9 cellular contexts compared by ENCODE assay signal in genomic region chr5:141521244-141521781, GRCh38. TPM values are rescaled to one million over a fixed set of nuclear protein-coding genes. Genes with fewer than 3 reads are reported as not detected.
DNase-seq lines count a peak whose midpoint lies in the region; TF ChIP-seq lines count a peak whose summit lies in the region.
"Had no signal": no experiment of that assay in that cellular context is flagged by ENCODE, and none has a peak within 500 bp of the region (broad histone marks: within the 10 kb centered on the region; RNA-seq: fewer than 3 reads in every experiment).

No MANE protein-coding gene starts in this region.

- DNase-seq in Peyer's patch (no peak), mucosa of gallbladder (ENCODE audit: low spot score) (peak; percentile 74), vagina (ENCODE audit: extremely low spot score in 2 of 2) (peak; percentile 31 to 87), GM19238 (ENCODE audit: insufficient read length, low spot score) (no peak), NK-92 (lab: John Stamatoyannopoulos, UW; ENCODE audit: unreplicated experiment) (no peak)
- no peak for DNase-seq in effector CD4-positive, alpha-beta T cell

- H3K27me3 ChIP-seq in Peyer's patch (no peaks in the 10 kb centered on the region), ectodermal cell (ENCODE audit: control insufficient read depth, insufficient read depth, low read length, poor library complexity, severe bottlenecking) (no peaks in the 10 kb centered on the region), vagina (no peaks in the 10 kb centered on the region)

- TF ChIP-seq CTCF in HEK293 (tag by site-specific recombination; IDR thresholded peaks at IDR 0.05) (no peak), Peyer's patch (IDR thresholded peaks at IDR 0.05) (no peak), vagina (IDR thresholded peaks at IDR 0.05) (no peak)

- CTCF ChIA-PET in HEK293 (lab: Yijun Ruan, JAX), result interaction anchor here (0.6 to 10.9 kb wide), 17 partner anchors 7 to 435 kb away, joined by 3 to 160 read pairs (median 9); partner anchors contain the start of genes PCDHGA1, PCDHGA11, PCDHGA12 and PCDHGA2

- POLR2A ChIA-PET in HEK293 (lab: Yijun Ruan, JAX), result interaction anchor here (1.0 to 2.0 kb wide), 5 partner anchors 42 to 200 kb away, joined by 3 to 10 read pairs (median 3); partner anchors contain the start of genes PCDHGA11 and PCDHGC3

- H3K27ac ChIP-seq in HEK293 (ENCODE audit: extremely low read depth, low read depth, low read length) (peak overlapping the region; percentile 51; the same call in 1 of the 2 replicates), Peyer's patch (peak overlapping the region in 3 of 4 donors; percentile 35 to 60 (median 50)), ectodermal cell (ENCODE audit: insufficient read depth, low read depth, low read length, poor library complexity, severe bottlenecking) (peak overlapping the region; percentile 79), vagina (peak overlapping the region; percentile 94)

- TF ChIP-seq POLR2A in Peyer's patch (IDR thresholded peaks at IDR 0.05), result no peak
- no peak for TF ChIP-seq POLR2A in vagina (IDR thresholded peaks at IDR 0.05)

- H3K9me3 ChIP-seq in HEK293 (ENCODE audit: control insufficient read depth, insufficient read depth, low read depth, low read length) (no peaks in the 10 kb centered on the region), Peyer's patch (no peaks in the 10 kb centered on the region), ectodermal cell (ENCODE audit: control insufficient read depth, low read length) (no peaks in the 10 kb centered on the region), vagina (no peaks in the 10 kb centered on the region)

- intact Hi-C loops in vagina (cut with DNase I), result loop anchor here (10.0 kb wide), 1 partner anchor 107 kb away; the partner anchor contains the start of genes PCDHGA10 and PCDHGB7

- no peak overlapping the region for H3K4me3 ChIP-seq in HEK293 (ENCODE audit: low read depth, low read length)
- H3K4me3 ChIP-seq in Peyer's patch, result no peak overlapping the region
- no peak overlapping the region for H3K4me3 ChIP-seq in ectodermal cell (ENCODE audit: insufficient read depth, low read depth, low read length)
- no peak overlapping the region for H3K4me3 ChIP-seq in vagina

- WGBS in ectodermal cell, 2 experiments, result 42 to 58% methylated on average over 2 of the region's 2 CpGs

- H3K36me3 ChIP-seq in HEK293 (ENCODE audit: control insufficient read depth in 2 of 2, insufficient read depth in 1 of 2, low read length in 2 of 2) (peaks cover 24 to 93% of the 10 kb centered on the region in 2 experiments), Peyer's patch (peaks cover 0 to 61% (median 0%) of the 10 kb centered on the region in 3 donors), ectodermal cell (ENCODE audit: control insufficient read depth, insufficient read depth, low read length) (peaks cover 13% of the 10 kb centered on the region), vagina (peaks cover 0 to 4% of the 10 kb centered on the region in 2 donors)

- peaks cover 11% of the 10 kb centered on the region for H3K4me1 ChIP-seq in HEK293 (ENCODE audit: control insufficient read depth, insufficient read depth, low read length)
- H3K4me1 ChIP-seq in Peyer's patch, result peaks cover 0 to 45% (median 2%) of the 10 kb centered on the region in 4 donors
- peaks cover 42% of the 10 kb centered on the region for H3K4me1 ChIP-seq in ectodermal cell (ENCODE audit: control insufficient read depth, insufficient read depth, low read length)
- peaks cover 76% of the 10 kb centered on the region for H3K4me1 ChIP-seq in vagina

TF ChIP-seq in HEK293, 187 proteins besides CTCF, POLR2A, EP300 and RAD21 (continues in another document):
- TF ChIP-seq FEZF1 (tag by site-specific recombination; IDR thresholded peaks at IDR 0.05) (peak; percentile 65; the same call in 1 of the 2 replicates), ZNF623 (tag by site-specific recombination; IDR thresholded peaks at IDR 0.05) (no peak), ZFHX2 (tag by site-specific recombination; conservative IDR thresholded peaks at IDR 0.05) (peak; percentile 32; the same call in 1 of the 2 replicates), ZNF629 (tag by site-specific recombination; IDR thresholded peaks at IDR 0.05) (peak; percentile 90), ZNF280C (tag by site-specific recombination; IDR thresholded peaks at IDR 0.05) (no peak), INSM2 (tag by site-specific recombination; IDR thresholded peaks at IDR 0.05) (peak; percentile 85), ZBTB11 (tag by site-specific recombination; conservative IDR thresholded peaks at IDR 0.05; ENCODE audit: low read depth) (no peak), ZNF776 (tag by site-specific recombination; IDR thresholded peaks at IDR 0.05; ENCODE audit: borderline replicate concordance) (no peak), ZNF473 (tag by site-specific recombination; IDR thresholded peaks at IDR 0.05) (no peak), ZNF600 (tag by site-specific recombination; IDR thresholded peaks at IDR 0.05) (peak; percentile 71; the same call in 1 of the 2 replicates), ZIC2 (tag by site-specific recombination; IDR thresholded peaks at IDR 0.05) (no peak), ZNF610 (tag by site-specific recombination; IDR thresholded peaks at IDR 0.05; ENCODE audit: borderline replicate concordance) (no peak), ZNF433 (tag by site-specific recombination; IDR thresholded peaks at IDR 0.05; ENCODE audit: low read depth) (no peak), ZNF391 (tag by site-specific recombination; IDR thresholded peaks at IDR 0.05; ENCODE audit: borderline replicate concordance, low read depth) (peak; percentile 58; the same call in 1 of the 2 replicates), ZBTB21 (tag by site-specific recombination; IDR thresholded peaks at IDR 0.05) (peak; percentile 68; the same call in 1 of the 2 replicates)

RNA-seq across cellular contexts. Expression of gene PCDHGC5, which starts 32.4 kb away (rescaled TPM):
- 1 to 10 TPM in 1 of 4 donors, under 1 TPM in 2, not detected in 1; 0.67 to 1.4 (median 0.95) TPM for total RNA-seq in Peyer's patch
- 2.1 TPM for polyA plus RNA-seq in ectodermal cell (2013, experiment 1 of 4)
- polyA plus RNA-seq in ectodermal cell (2013, experiment 2 of 4), result 2.1 TPM
- 1.5 TPM for polyA plus RNA-seq in ectodermal cell (2013, experiment 3 of 4)
- polyA plus RNA-seq in ectodermal cell (2013, experiment 4 of 4), result 2.0 TPM
- 2.0 TPM for total RNA-seq in mucosa of gallbladder
- 3.4 TPM for total RNA-seq in vagina
- total RNA-seq: T-helper 2 cell treated with Interferon-gamma antibody and Interleukin-4, amounts not matched to agents 100 ng/mL and 5 ng/mL, for 36 hours had no signal

RNA-seq across cellular contexts. Expression of gene PCDHGC4, which starts 36.5 kb away (rescaled TPM):
- total RNA-seq in Peyer's patch, result 10 to 100 TPM in 1 of 4 donors, 1 to 10 TPM in 3; 1.7 to 11.3 (median 5.3) TPM
- polyA plus RNA-seq in ectodermal cell (2013, experiment 1 of 4), result 28.9 TPM
- 29.9 TPM for polyA plus RNA-seq in ectodermal cell (2013, experiment 2 of 4)
- polyA plus RNA-seq in ectodermal cell (2013, experiment 3 of 4), result 21.9 TPM
- polyA plus RNA-seq in ectodermal cell (2013, experiment 4 of 4), result 24.8 TPM
- total RNA-seq in mucosa of gallbladder, result 2.6 TPM
- 4.9 TPM for total RNA-seq in vagina

RNA-seq across cellular contexts. Expression of gene PCDHGC3, which starts 45.5 kb away (rescaled TPM):
- total RNA-seq in Peyer's patch (10 to 100 TPM; 10.2 to 29.7 (median 16.7) TPM), mucosa of gallbladder (82.4 TPM), vagina (78.3 TPM)
- polyA plus RNA-seq in ectodermal cell (2013, experiment 1 of 4), result 138 TPM
- 131 TPM for polyA plus RNA-seq in ectodermal cell (2013, experiment 2 of 4)
- 80.2 TPM for polyA plus RNA-seq in ectodermal cell (2013, experiment 3 of 4)
- polyA plus RNA-seq in ectodermal cell (2013, experiment 4 of 4), result 96.7 TPM

Comparison
In these comparisons a context has a peak if more than half of its experiments do, and no peak if none do; other contexts are left out.
1. DNase-seq: peak in mucosa of gallbladder (single experiment) and vagina (2 of 2); none in Peyer's patch (0 of 3), GM19238 (single experiment), NK-92 (single experiment) and effector CD4-positive, alpha-beta T cell (single experiment).
2. Peak in every context shown above with its lines, with median percentiles within 50 percentile points of each other: H3K27ac ChIP-seq.